ENCODE assay signal across 9 cellular contexts in genomic region chr19:13881231-13881691, GRCh38. TPM values are rescaled to one million over a fixed set of nuclear protein-coding genes. Genes with fewer than 3 reads are reported as not detected.
DNase-seq lines count a peak whose midpoint lies in the region; ATAC-seq and TF ChIP-seq lines count a peak whose summit lies in the region.
"Had no signal": no experiment of that assay in that cellular context is flagged by ENCODE, and none has a peak within 500 bp of the region (broad histone marks: within the 10 kb centered on the region; RNA-seq: fewer than 3 reads in every experiment).

No MANE protein-coding gene starts in this region.

- H3K4me1 ChIP-seq in DOHH2 (ENCODE audit: control insufficient read depth, low read length) (peaks cover 29% of the 10 kb centered on the region), psoas muscle (peaks cover 15% of the 10 kb centered on the region)

- H4K20me1 ChIP-seq in DOHH2 (ENCODE audit: control insufficient read depth, insufficient read depth, low read depth, low read length), result no peaks in the 10 kb centered on the region

- no peaks in the 10 kb centered on the region for H3K79me2 ChIP-seq in DOHH2 (ENCODE audit: control insufficient read depth, low read length)

- peak overlapping the region; percentile 57 for H3K4me2 ChIP-seq in DOHH2 (ENCODE audit: low read length)

- no peaks in the 10 kb centered on the region for H3K9me3 Mint-ChIP-seq in chondrocyte (ENCODE audit: low read depth)

- peak overlapping the region; percentile 94 for H3K27ac Mint-ChIP-seq in chondrocyte (ENCODE audit: unreplicated experiment)

- intact Hi-C loops in psoas muscle (cut with DNase I), result loop anchor here (2.0 to 10.0 kb wide), 3 partner anchors 162 to 464 kb away; partner anchors contain the start of gene MISP3 (in 1 of the 2)

- H3K27me3 ChIP-seq in DOHH2 (ENCODE audit: control insufficient read depth, low read length) (0 out of 2 replicates have a peak, but pooled peaks cover 4% of the 10 kb centered on the region), psoas muscle (ENCODE audit: insufficient read depth in 3 of 3, low read length in 2 of 3) (no peaks in the 10 kb centered on the region)

- H3K27me3 Mint-ChIP-seq in chondrocyte (ENCODE audit: low read depth), result no peaks in the 10 kb centered on the region

- peak overlapping the region; percentile 31 for H3K4me3 Mint-ChIP-seq in chondrocyte (ENCODE audit: unreplicated experiment)

- no peaks in the 10 kb centered on the region for H3K9me2 ChIP-seq in DOHH2 (replicated peaks; ENCODE audit: control insufficient read depth, low read length)

- TF ChIP-seq CTCF in DOHH2 (IDR thresholded peaks at IDR 0.05; ENCODE audit: low read depth, low read length, poor library complexity, severe bottlenecking) (no peak), chondrocyte (IDR thresholded peaks at IDR 0.05) (no peak), psoas muscle (IDR thresholded peaks at IDR 0.05) (no peak)

- peaks cover 28% of the 10 kb centered on the region for H3K4me1 Mint-ChIP-seq in chondrocyte (ENCODE audit: low read depth)

- WGBS in psoas muscle, 3 donors, result 54 to 63% (median 56%) methylated on average over 12 of the region's 12 CpGs

- H3K36me3 ChIP-seq in DOHH2 (ENCODE audit: control insufficient read depth, low read length) (no peaks in the 10 kb centered on the region), psoas muscle (ENCODE audit: insufficient read depth in 1 of 2, low read depth in 1 of 2) (no peaks in the 10 kb centered on the region)

- ATAC-seq in psoas muscle (no peak), HG02840 (IDR thresholded peaks at IDR 0.05; ENCODE audit: low FRiP score, unreplicated experiment) (no peak), HG03521 (IDR thresholded peaks at IDR 0.05; ENCODE audit: unreplicated experiment) (no peak)

- peak; percentile 61 for DNase-seq in M059J (ENCODE audit: low read depth)
- DNase-seq in chondrocyte (ENCODE audit: low spot score), result no peak
- no peak for DNase-seq in psoas muscle
- no peak for DNase-seq in NCI-H526 treated with DMSO at 0.1 percent for 48 hours (lab: John Stamatoyannopoulos, UW)
- DNase-seq in SKM-1 treated with dmso at 0.1 percent for 144 hours (lab: John Stamatoyannopoulos, UW; ENCODE audit: unreplicated experiment), result no peak

- no peaks in the 10 kb centered on the region; the same call in 1 of the 2 replicates for H3F3A ChIP-seq in DOHH2 (ENCODE audit: control insufficient read depth, insufficient read depth)

- H3K4me3 ChIP-seq in DOHH2 (ENCODE audit: low read length) (no peak overlapping the region), psoas muscle (no peak overlapping the region)

- H3K9me3 ChIP-seq in DOHH2 (ENCODE audit: control insufficient read depth, insufficient read depth, low read length) (no peaks in the 10 kb centered on the region), psoas muscle (no peaks in the 10 kb centered on the region)

- no peak overlapping the region for H3K27ac ChIP-seq in DOHH2 (ENCODE audit: low read depth, low read length)
- peak overlapping the region; percentile 53 for H3K27ac ChIP-seq in psoas muscle

- no peaks in the 10 kb centered on the region for H3K36me3 Mint-ChIP-seq in chondrocyte (ENCODE audit: low read depth)

RNA-seq across cellular contexts. Expression of gene NANOS3, which starts 4.3 kb away (rescaled TPM):
- total RNA-seq in M059J (2014; rRNA removed; shearing (Covaris generic)), result not detected in 2 replicates
- 4.4 to 6.7 TPM (median 4.7 TPM) in 3 replicates for total RNA-seq in chondrocyte
- total RNA-seq in psoas muscle, result not detected
- not detected for polyA plus RNA-seq in psoas muscle
- total RNA-seq: dermis microvascular lymphatic vessel endothelial cell had no signal

RNA-seq across cellular contexts. Expression of gene BRME1, which starts 24.7 kb away (rescaled TPM):
- total RNA-seq in M059J (2014; rRNA removed; shearing (Covaris generic)), result 2.3 and 3.2 TPM in 2 replicates
- total RNA-seq in chondrocyte (2.9 to 3.5 TPM (median 3.0 TPM) in 3 replicates), psoas muscle (1 to 10 TPM in 2 of 4 donors, under 1 TPM in 2; 0.27 to 1.5 (median 1.0) TPM)
- 1 to 10 TPM in 2 of 3 donors, under 1 TPM in 1; 0.86 to 2.5 (median 1.7) TPM for polyA plus RNA-seq in psoas muscle

RNA-seq across cellular contexts. Expression of gene CC2D1A, which starts 24.7 kb away (rescaled TPM):
- 18.2 and 25.1 TPM in 2 replicates for total RNA-seq in M059J (2014; rRNA removed; shearing (Covaris generic))
- total RNA-seq in chondrocyte (33.7 to 42.9 TPM (median 35.2 TPM) in 3 replicates), psoas muscle (10 to 100 TPM; 21.1 to 26.1 (median 24.6) TPM)
- 10 to 100 TPM; 20.1 to 31.7 (median 23.1) TPM for polyA plus RNA-seq in psoas muscle

RNA-seq across cellular contexts. Expression of gene PODNL1, which starts 57.0 kb away (rescaled TPM):
- total RNA-seq in M059J (2014; rRNA removed; shearing (Covaris generic)), result 2.8 TPM in 1 of 2 replicates, not detected in the other
- 5.7 to 8.9 TPM (median 8.7 TPM) in 3 replicates for total RNA-seq in chondrocyte
- 1 to 10 TPM in 1 of 4 donors, under 1 TPM in 3; 0.18 to 1.3 (median 0.39) TPM for total RNA-seq in psoas muscle
- 1 to 10 TPM in 1 of 3 donors, under 1 TPM in 2; 0.07 to 1.3 (median 0.25) TPM for polyA plus RNA-seq in psoas muscle
- total RNA-seq: dermis microvascular lymphatic vessel endothelial cell had no signal
